3 cellular contexts compared by ENCODE assay signal in genomic region chr2:175355246-175355645, GRCh38.
"Had no signal": no experiment of that assay in that cellular context is flagged by ENCODE, and none has a peak within 500 bp of the region (broad histone marks: within the 10 kb centered on the region; RNA-seq: fewer than 3 reads in every experiment).

No MANE protein-coding gene starts in this region.

- DNase-seq: H9, HCEC 1CT, IMR-90 had no signal
